In the genomic region with DNA sequence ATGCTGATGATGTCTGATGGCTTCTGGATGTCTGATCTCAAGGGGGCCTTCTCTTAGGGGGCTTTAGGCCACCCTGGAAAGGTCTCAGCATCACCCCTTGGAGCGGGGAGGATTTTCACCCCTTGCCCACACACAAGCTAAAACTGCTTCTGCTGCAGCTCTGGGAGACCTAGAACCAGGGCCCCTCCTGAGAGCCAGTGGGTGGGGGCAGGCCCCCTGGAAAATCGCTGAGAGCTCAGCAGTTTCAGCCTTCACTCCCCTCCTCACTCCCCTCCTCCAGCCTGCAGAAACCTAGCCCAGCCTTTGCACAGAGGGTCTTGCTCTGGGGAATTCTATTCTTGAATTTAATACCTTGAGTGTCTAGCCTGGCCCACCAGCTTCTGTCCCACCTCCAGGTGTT, we compare ENCODE assay signal across 21 cellular contexts. TPM values are rescaled to one million over a fixed set of nuclear protein-coding genes. Genes with fewer than 3 reads are reported as not detected.
DNase-seq lines count a peak whose midpoint lies in the region; ATAC-seq and TF ChIP-seq lines count a peak whose summit lies in the region.
"Had no signal": no experiment of that assay in that cellular context is flagged by ENCODE, and none has a peak within 500 bp of the region (broad histone marks: within the 10 kb centered on the region; RNA-seq: fewer than 3 reads in every experiment).

No MANE protein-coding gene starts in this region.

- H3K27me3 ChIP-seq in CD8-positive, alpha-beta T cell (ENCODE audit: insufficient read depth, low read length): no peaks in the 10 kb centered on the region

- H3K27ac Mint-ChIP-seq in activated CD4-positive, alpha-beta T cell treated with anti-CD3 and anti-CD28 coated beads, Interleukin-2, amount 10 ng/mL, durations not matched to agents 24 days and 14 days: peak overlapping the region; percentile 94
- peak overlapping the region; percentile 96 for H3K27ac Mint-ChIP-seq in CD8-positive, alpha-beta T cell
- peak overlapping the region; percentile 97 for H3K27ac Mint-ChIP-seq in activated T-cell treated with anti-CD3 and anti-CD28 coated beads, Interleukin-2, amount 50 U/mL, for 24 hours
- H3K27ac Mint-ChIP-seq in memory B cell: peak overlapping the region; percentile 73

- H3K27ac ChIP-seq in CD8-positive, alpha-beta T cell (ENCODE audit: low read depth, low read length): no peak overlapping the region
- H3K27ac ChIP-seq: brain microvascular endothelial cell, transverse colon had no signal

- TF ChIP-seq CTCF in CD8-positive, alpha-beta T cell (IDR thresholded peaks at IDR 0.05): no peak

- peaks cover 82% of the 10 kb centered on the region for H3K4me1 Mint-ChIP-seq in activated CD4-positive, alpha-beta T cell treated with anti-CD3 and anti-CD28 coated beads, Interleukin-2, amount 10 ng/mL, durations not matched to agents 24 days and 14 days
- H3K4me1 Mint-ChIP-seq in CD8-positive, alpha-beta T cell (ENCODE audit: low read depth): peaks cover 85% of the 10 kb centered on the region
- H3K4me1 Mint-ChIP-seq in activated T-cell treated with anti-CD3 and anti-CD28 coated beads, Interleukin-2, amount 50 U/mL, for 24 hours (ENCODE audit: low read depth): peaks cover 88% of the 10 kb centered on the region
- peaks cover 20% of the 10 kb centered on the region for H3K4me1 Mint-ChIP-seq in memory B cell

- DNase-seq in activated CD4-positive, alpha-beta T cell treated with anti-CD3 and anti-CD28 coated beads, Interleukin-2, amount 10 ng/mL, durations not matched to agents 24 days and 14 days: no peak
- no peak for DNase-seq in activated CD4-positive, alpha-beta T cell treated with anti-CD3 and anti-CD28 coated beads, Interleukin-2, amount 50 U/mL, for 4 hours
- DNase-seq in CD8-positive, alpha-beta T cell: peak in 1 of 7 experiments; percentile 11
- peak; percentile 56 for DNase-seq in activated T-cell treated with anti-CD3 and anti-CD28 coated beads, Interleukin-2, amount 50 U/mL, for 24 hours
- DNase-seq in memory B cell (ENCODE audit: low spot score in 2 of 2) (no peak), DMS114 treated with DMSO at 0.1 percent for 48 hours (lab: John Stamatoyannopoulos, UW; ENCODE audit: unreplicated experiment) (no peak), middle frontal gyrus (ENCODE audit: extremely low spot score, low spot score) (no peak)
- DNase-seq: activated gamma-delta T cell treated with Interleukin-2 at 50 U/mL for 16 hours, brain microvascular endothelial cell, dermis blood vessel endothelial cell, foreskin melanocyte, H7, left cardiac atrium, NCI-H1436 treated with DMSO at 0.1 percent for 48 hours, NCI-H2171 treated with DMSO at 0.1 percent for 48 hours, retina, T-helper 9 cell, transverse colon had no signal

- peak overlapping the region; percentile 84 for H3K4me3 Mint-ChIP-seq in activated CD4-positive, alpha-beta T cell treated with anti-CD3 and anti-CD28 coated beads, Interleukin-2, amount 10 ng/mL, durations not matched to agents 24 days and 14 days
- H3K4me3 Mint-ChIP-seq in CD8-positive, alpha-beta T cell: peak overlapping the region; percentile 26
- peak overlapping the region; percentile 88 for H3K4me3 Mint-ChIP-seq in activated T-cell treated with anti-CD3 and anti-CD28 coated beads, Interleukin-2, amount 50 U/mL, for 24 hours
- no peak overlapping the region for H3K4me3 Mint-ChIP-seq in memory B cell

- no peaks in the 10 kb centered on the region for H3K9me3 ChIP-seq in CD8-positive, alpha-beta T cell (ENCODE audit: low read length)
- H3K9me3 ChIP-seq: transverse colon had no signal

- no peaks in the 10 kb centered on the region for H3K27me3 Mint-ChIP-seq in activated CD4-positive, alpha-beta T cell treated with anti-CD3 and anti-CD28 coated beads, Interleukin-2, amount 10 ng/mL, durations not matched to agents 24 days and 14 days
- H3K27me3 Mint-ChIP-seq in CD8-positive, alpha-beta T cell (ENCODE audit: low read depth): no peaks in the 10 kb centered on the region
- H3K27me3 Mint-ChIP-seq in activated T-cell treated with anti-CD3 and anti-CD28 coated beads, Interleukin-2, amount 50 U/mL, for 24 hours: no peaks in the 10 kb centered on the region
- peaks cover 2% of the 10 kb centered on the region for H3K27me3 Mint-ChIP-seq in memory B cell

- intact Hi-C loops in activated CD4-positive, alpha-beta T cell treated with anti-CD3 and anti-CD28 coated beads, Interleukin-2, amount 10 ng/mL, durations not matched to agents 24 days and 14 days (cut with micrococcal nuclease): loop anchor here (1.0 kb wide), 1 partner anchor 16 kb away; no protein-coding TSS in a partner anchor
- intact Hi-C loops in CD8-positive, alpha-beta T cell (cut with DNase I, micrococcal nuclease): loop anchor here in 1 of 2 experiments (5.0 kb wide), 2 partner anchors 146 to 174 kb away; a partner anchor contains a TSS

- CTCF ChIA-PET in CD8-positive, alpha-beta T cell (lab: Charles Lee): no interaction called here

- no peaks in the 10 kb centered on the region for H3K9me3 Mint-ChIP-seq in activated CD4-positive, alpha-beta T cell treated with anti-CD3 and anti-CD28 coated beads, Interleukin-2, amount 10 ng/mL, durations not matched to agents 24 days and 14 days
- H3K9me3 Mint-ChIP-seq in CD8-positive, alpha-beta T cell: no peaks in the 10 kb centered on the region
- H3K9me3 Mint-ChIP-seq in activated T-cell treated with anti-CD3 and anti-CD28 coated beads, Interleukin-2, amount 50 U/mL, for 24 hours: no peaks in the 10 kb centered on the region
- H3K9me3 Mint-ChIP-seq in memory B cell: no peaks in the 10 kb centered on the region

- POLR2A ChIA-PET in CD8-positive, alpha-beta T cell (lab: Charles Lee): interaction anchor here (0.9 to 4.6 kb wide), 3 partner anchors 10 to 53 kb away, joined by 3 to 31 read pairs (median 4); no protein-coding TSS in a partner anchor

- peaks cover 12% of the 10 kb centered on the region for H3K36me3 ChIP-seq in CD8-positive, alpha-beta T cell (ENCODE audit: insufficient read depth, low read length)
- H3K36me3 ChIP-seq: brain microvascular endothelial cell, transverse colon had no signal

- H3K36me3 Mint-ChIP-seq in activated CD4-positive, alpha-beta T cell treated with anti-CD3 and anti-CD28 coated beads, Interleukin-2, amount 10 ng/mL, durations not matched to agents 24 days and 14 days (ENCODE audit: low read depth): peaks cover 76% of the 10 kb centered on the region
- peaks cover 78% of the 10 kb centered on the region for H3K36me3 Mint-ChIP-seq in CD8-positive, alpha-beta T cell
- peaks cover 89% of the 10 kb centered on the region for H3K36me3 Mint-ChIP-seq in activated T-cell treated with anti-CD3 and anti-CD28 coated beads, Interleukin-2, amount 50 U/mL, for 24 hours (ENCODE audit: low read depth)
- no peaks in the 10 kb centered on the region for H3K36me3 Mint-ChIP-seq in memory B cell

- H3K4me3 ChIP-seq in CD8-positive, alpha-beta T cell (ENCODE audit: low read depth, low read length): no peak overlapping the region
- H3K4me3 ChIP-seq: transverse colon had no signal

- ATAC-seq in CD8-positive, alpha-beta T cell: no peak
- ATAC-seq in memory B cell (ENCODE audit: low read depth) (no peak), HG02798 (IDR thresholded peaks at IDR 0.05; ENCODE audit: poor library complexity, unreplicated experiment) (no peak)
- ATAC-seq: HepG2, left cardiac atrium had no signal

- H3K4me1 ChIP-seq in CD8-positive, alpha-beta T cell (ENCODE audit: insufficient read depth, low read length): peaks cover 78% of the 10 kb centered on the region
- H3K4me1 ChIP-seq: transverse colon had no signal

RNA-seq across cellular contexts. Expression of a gene that starts 17.2 kb away (rescaled TPM):
- 416 and 421 TPM in 2 replicates for total RNA-seq in activated CD4-positive, alpha-beta T cell treated with anti-CD3 and anti-CD28 coated beads, Interleukin-2, amount 10 ng/mL, durations not matched to agents 24 days and 14 days
- total RNA-seq in CD8-positive, alpha-beta T cell: 100 to 1,000 TPM; 765 to 793 TPM
- total RNA-seq: A673, dermis blood vessel endothelial cell, H7, HepG2 had no signal

RNA-seq across cellular contexts. Expression of a gene that starts 36.7 kb away (rescaled TPM):
- total RNA-seq in activated CD4-positive, alpha-beta T cell treated with anti-CD3 and anti-CD28 coated beads, Interleukin-2, amount 10 ng/mL, durations not matched to agents 24 days and 14 days: 3.0 and 4.0 TPM in 2 replicates
- total RNA-seq in CD8-positive, alpha-beta T cell: 1 to 10 TPM; 6.3 to 9.0 TPM
- total RNA-seq: A673 had no signal
